Comparison of ENCODE assay signal across 25 cellular contexts in the genomic region with DNA sequence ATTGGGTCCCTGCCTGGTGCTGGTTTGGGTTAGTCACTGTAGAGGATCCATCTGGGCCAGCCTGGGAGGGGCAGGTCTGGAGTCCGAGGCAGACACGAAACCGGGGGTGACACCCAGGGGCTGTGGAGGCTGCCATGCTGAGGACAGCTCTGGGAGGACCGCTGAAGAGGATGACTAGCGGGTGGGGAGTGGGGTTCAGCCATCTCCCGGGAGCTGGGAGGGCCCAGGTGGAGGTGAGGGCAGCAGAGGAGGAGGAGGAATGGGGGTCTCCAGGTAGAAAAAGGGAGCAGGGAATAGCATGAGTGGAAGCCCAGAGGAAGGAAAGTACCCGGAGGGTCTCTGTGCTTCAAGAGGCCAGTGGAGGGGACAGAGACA. TPM values are rescaled to one million over a fixed set of nuclear protein-coding genes. Genes with fewer than 3 reads are reported as not detected.
A peak's percentile ranks its signal among the peaks of the same experiment; 100 is the strongest.
DNase-seq lines count a peak whose midpoint lies in the region; ATAC-seq and TF ChIP-seq lines count a peak whose summit lies in the region.
"Had no signal": no experiment of that assay in that cellular context is flagged by ENCODE, and none has a peak within 500 bp of the region (broad histone marks: within the 10 kb centered on the region; RNA-seq: fewer than 3 reads in every experiment).

No MANE protein-coding gene starts in this region.

- ATAC-seq in SK-N-SH treated with all-trans-retinoic acid at 6 μM for 48 hours (no peak), mucosa of descending colon (no peak), T-helper 17 cell (no peak)
- ATAC-seq: GM12878, GM23338, HCT116 had no signal

- no peak overlapping the region for H2AFZ ChIP-seq in SK-N-SH (ENCODE audit: low read depth)
- no peak overlapping the region for H2AFZ ChIP-seq in hepatocyte
- H2AFZ ChIP-seq: GM23338 had no signal

- H3K4me2 ChIP-seq in SK-N-SH, result no peak overlapping the region
- peak overlapping the region; percentile 85 for H3K4me2 ChIP-seq in hepatocyte
- H3K4me2 ChIP-seq: GM23338 had no signal

- 78% methylated on average over 7 of the region's 7 CpGs for WGBS in SK-N-SH (ENCODE audit: low lambda C conversion rate)
- 93% methylated on average over 7 of the region's 7 CpGs for WGBS in hepatocyte (ENCODE audit: low lambda C conversion rate, missing lambda C conversion rate)

- H3K79me2 ChIP-seq in SK-N-SH (ENCODE audit: insufficient read depth), result no peaks in the 10 kb centered on the region
- H3K79me2 ChIP-seq in hepatocyte, result peaks cover 22% of the 10 kb centered on the region

- H3K4me3 ChIP-seq in SK-N-SH (ENCODE audit: low read depth in 2 of 2, low read length in 1 of 2), result no peak overlapping the region
- no peak overlapping the region for H3K4me3 ChIP-seq in hepatocyte
- H3K4me3 ChIP-seq in mucosa of descending colon, result no peak overlapping the region
- H3K4me3 ChIP-seq in vagina, result peak overlapping the region in 1 of 2 donors; percentile 82
- H3K4me3 ChIP-seq: BLaER1 treated with 17β-estradiol and CSF1 and Interleukin-3, amounts not matched to agents 10 nM and 100 nM; GM12878; GM23338 had no signal

- H3K27me3 Mint-ChIP-seq in T-helper 17 cell, result peaks cover 60% of the 10 kb centered on the region

- H3K9me3 ChIP-seq in SK-N-SH (no peaks in the 10 kb centered on the region), hepatocyte (ENCODE audit: low read depth) (no peaks in the 10 kb centered on the region), mucosa of descending colon (peaks cover 5% of the 10 kb centered on the region), vagina (peaks cover 7% of the 10 kb centered on the region), T-helper 17 cell (ENCODE audit: control insufficient read depth, low read length, poor library complexity, severe bottlenecking) (no peaks in the 10 kb centered on the region)

- CTCF ChIA-PET in SK-N-SH (lab: Yijun Ruan, JAX), result interaction anchor here (1.2 to 1.6 kb wide), 2 partner anchors 37 to 71 kb away, joined by 3 to 4 read pairs; no protein-coding TSS in a partner anchor

- H3K27ac Mint-ChIP-seq in T-helper 17 cell, result no peak overlapping the region
- H3K27ac Mint-ChIP-seq: CD14-positive monocyte; CD4-positive, alpha-beta T cell; CD8-positive, alpha-beta memory T cell; GM23338; H9 had no signal

- DNase-seq in SK-N-SH (peak; percentile 28), hepatocyte (ENCODE audit: low spot score) (no peak), mucosa of descending colon (peak in 2 of 3 donors; percentile 14 to 39), vagina (ENCODE audit: extremely low spot score in 2 of 2) (no peak), islet precursor cell (no peak), T-helper 17 cell (no peak)
- DNase-seq in stimulated activated CD4-positive, alpha-beta T cell treated with anti-CD3 and anti-CD28 coated beads, Interleukin-15, amount 100 ng/mL, for 24 hours, result no peak
- DNase-seq: ACHN; AML-193; BE2C; CD4-positive, alpha-beta T cell; CD8-positive, alpha-beta memory T cell; DMS 273 treated with DMSO at 0.1 percent for 48 hours; DMS79; EL; GDM1; H9 had no signal

- no peak overlapping the region for H3K9ac ChIP-seq in SK-N-SH
- H3K9ac ChIP-seq: BLaER1 treated with 17β-estradiol and CSF1 and Interleukin-3, amounts not matched to agents 10 nM and 100 nM had no signal

- H3K4me1 Mint-ChIP-seq in T-helper 17 cell, result peaks cover 2% of the 10 kb centered on the region
- H3K4me1 Mint-ChIP-seq: CD14-positive monocyte, GM23338, H9 had no signal

- H3K36me3 Mint-ChIP-seq in T-helper 17 cell (ENCODE audit: low read depth), result peaks cover 2% of the 10 kb centered on the region
- H3K36me3 Mint-ChIP-seq: CD8-positive, alpha-beta memory T cell had no signal

- H3K9me2 ChIP-seq in SK-N-SH, result no peaks in the 10 kb centered on the region
- H3K9me2 ChIP-seq in hepatocyte (replicated peaks; ENCODE audit: insufficient read depth), result no peaks in the 10 kb centered on the region

- no peak for TF ChIP-seq RAD21 in SK-N-SH (IDR thresholded peaks at IDR 0.05; ENCODE audit: low read length)

- H4K20me1 ChIP-seq in SK-N-SH (ENCODE audit: insufficient read depth), result no peaks in the 10 kb centered on the region
- no peaks in the 10 kb centered on the region for H4K20me1 ChIP-seq in hepatocyte (ENCODE audit: insufficient read depth, poor library complexity, severe bottlenecking)

- no peaks in the 10 kb centered on the region for H3K27me3 ChIP-seq in SK-N-SH (ENCODE audit: insufficient read depth)
- peaks cover 14% of the 10 kb centered on the region for H3K27me3 ChIP-seq in hepatocyte
- H3K27me3 ChIP-seq in vagina, result no peaks in the 10 kb centered on the region

- no peak for TF ChIP-seq CTCF in SK-N-SH (IDR thresholded peaks at IDR 0.05)
- TF ChIP-seq CTCF in hepatocyte (IDR thresholded peaks at IDR 0.05; ENCODE audit: poor library complexity), result no peak
- no peak for TF ChIP-seq CTCF in mucosa of descending colon (IDR thresholded peaks at IDR 0.05)
- TF ChIP-seq CTCF in vagina (IDR thresholded peaks at IDR 0.05), result no peak

- TF ChIP-seq POLR2A in vagina (IDR thresholded peaks at IDR 0.05), result no peak

- no peak for TF ChIP-seq EP300 in SK-N-SH (IDR thresholded peaks at IDR 0.05; ENCODE audit: borderline replicate concordance in 1 of 2, low read depth in 1 of 2, low read length in 1 of 2)

- H3K36me3 ChIP-seq in SK-N-SH (replicated peaks in 1 of 2; ENCODE audit: control insufficient read depth in 1 of 2, insufficient read depth in 2 of 2, low read length in 1 of 2), result no peaks in the 10 kb centered on the region
- no peaks in the 10 kb centered on the region for H3K36me3 ChIP-seq in hepatocyte (replicated peaks; ENCODE audit: insufficient read depth, low read depth)
- no peaks in the 10 kb centered on the region for H3K36me3 ChIP-seq in mucosa of descending colon (ENCODE audit: low read depth)
- no peaks in the 10 kb centered on the region for H3K36me3 ChIP-seq in vagina
- H3K36me3 ChIP-seq: BE2C; BLaER1 treated with 17β-estradiol and CSF1 and Interleukin-3, amounts not matched to agents 10 nM and 100 nM had no signal

- POLR2A ChIA-PET in SK-N-SH (lab: Yijun Ruan, JAX), result no interaction called here

- H3K27ac ChIP-seq in SK-N-SH (ENCODE audit: low read depth in 2 of 2, low read length in 1 of 2) (no peak overlapping the region), hepatocyte (peak overlapping the region; percentile 92), vagina (peak overlapping the region; percentile 90)
- H3K27ac ChIP-seq: 22Rv1; BLaER1 treated with 17β-estradiol and CSF1 and Interleukin-3, amounts not matched to agents 10 nM and 100 nM had no signal

- H3K4me1 ChIP-seq in SK-N-SH (ENCODE audit: control insufficient read depth in 1 of 2, insufficient read depth in 2 of 2, low read depth in 1 of 2, low read length in 1 of 2), result peaks cover 0 to 30% of the 10 kb centered on the region in 2 experiments; a peak in 1 of 4 replicates
- peaks cover 22% of the 10 kb centered on the region for H3K4me1 ChIP-seq in hepatocyte (ENCODE audit: insufficient read depth)
- peaks cover 19% of the 10 kb centered on the region for H3K4me1 ChIP-seq in mucosa of descending colon (ENCODE audit: low read depth)
- peaks cover 29% of the 10 kb centered on the region for H3K4me1 ChIP-seq in vagina
- H3K4me1 ChIP-seq: BE2C had no signal

- H3K4me3 Mint-ChIP-seq in T-helper 17 cell, result no peak overlapping the region
- H3K4me3 Mint-ChIP-seq: CD14-positive monocyte; CD4-positive, alpha-beta T cell; CD8-positive, alpha-beta memory T cell; GM23338; H9 had no signal

- intact Hi-C loops in mucosa of descending colon (cut with DNase I, micrococcal nuclease), result no loop called here
- intact Hi-C loops in vagina (cut with DNase I), result no loop called here

- H3F3A ChIP-seq in SK-N-SH (replicated peaks; ENCODE audit: insufficient read depth), result no peaks in the 10 kb centered on the region

TF ChIP-seq in SK-N-SH, 30 proteins besides CTCF, POLR2A, EP300 and RAD21 (continues in another document):
- TF ChIP-seq, protein P1, sequence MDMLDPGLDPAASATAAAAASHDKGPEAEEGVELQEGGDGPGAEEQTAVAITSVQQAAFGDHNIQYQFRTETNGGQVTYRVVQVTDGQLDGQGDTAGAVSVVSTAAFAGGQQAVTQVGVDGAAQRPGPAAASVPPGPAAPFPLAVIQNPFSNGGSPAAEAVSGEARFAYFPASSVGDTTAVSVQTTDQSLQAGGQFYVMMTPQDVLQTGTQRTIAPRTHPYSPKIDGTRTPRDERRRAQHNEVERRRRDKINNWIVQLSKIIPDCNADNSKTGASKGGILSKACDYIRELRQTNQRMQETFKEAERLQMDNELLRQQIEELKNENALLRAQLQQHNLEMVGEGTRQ (IDR thresholded peaks at IDR 0.05; ENCODE audit: borderline replicate concordance, low read depth, low read length), result no peak
- TF ChIP-seq GATA2 (CRISPR knock-in tag; IDR thresholded peaks at IDR 0.05), result no peak
- TF ChIP-seq CHD2 (IDR thresholded peaks at IDR 0.05; ENCODE audit: low read length, partially characterized antibody), result no peak
- no peak for TF ChIP-seq JUND (IDR thresholded peaks at IDR 0.05)
- TF ChIP-seq RCOR1 (IDR thresholded peaks at IDR 0.05; ENCODE audit: low read length), result no peak
- TF ChIP-seq FOSL2 (IDR thresholded peaks at IDR 0.05; ENCODE audit: borderline replicate concordance, low read depth), result no peak
- TF ChIP-seq NFIC (IDR thresholded peaks at IDR 0.05; ENCODE audit: borderline replicate concordance), result no peak
- no peak for TF ChIP-seq GABPA (IDR thresholded peaks at IDR 0.05; ENCODE audit: low read depth)

TF ChIP-seq in SK-N-SH treated with all-trans-retinoic acid at 6 μM for 48 hours, 23 proteins besides CTCF, POLR2A, EP300 and RAD21:
- TF ChIP-seq RARB (CRISPR knock-in tag; IDR thresholded peaks at IDR 0.05), result no peak

RNA-seq across cellular contexts. Expression of gene DIO3, which starts 4.0 kb away (rescaled TPM):
- polyA plus RNA-seq in SK-N-SH (2012; rRNA removed) (0.03 TPM in 1 of 2 replicates, not detected in the other), hepatocyte (18.4 and 27.6 TPM in 2 replicates)
- 0.01 TPM in 2 replicates for polyA plus RNA-seq in SK-N-SH (2012; cell fraction: cytosol; rRNA removed)
- polyA plus RNA-seq in SK-N-SH (2012; cell fraction: nucleus; rRNA removed), result not detected in 2 replicates
- total RNA-seq in hepatocyte (51.1 and 51.3 TPM in 2 replicates), mucosa of descending colon (1 to 10 TPM; 1.8 to 2.5 (median 1.9) TPM), vagina (52.1 TPM), T-helper 17 cell (not detected)
- total RNA-seq: CD4-positive, alpha-beta T cell; CD8-positive, alpha-beta memory T cell; GM12878; H4; H9 had no signal
- polyA plus RNA-seq: CD14-positive monocyte; CD8-positive, alpha-beta memory T cell; GM12878 had no signal

Comparison
In these comparisons a context has a peak if more than half of its experiments do, and no peak if none do; other contexts are left out.
1. DNase-seq: peak in SK-N-SH (single experiment) and mucosa of descending colon (2 of 3); none in hepatocyte (single experiment), vagina (0 of 2), stimulated activated CD4-positive, alpha-beta T cell treated with anti-CD3 and anti-CD28 coated beads, Interleukin-15, amount 100 ng/mL, for 24 hours (single experiment), islet precursor cell (single experiment) and T-helper 17 cell (0 of 3).
2. H3K27ac ChIP-seq: peak in hepatocyte (single experiment) and vagina (single experiment); none in SK-N-SH (0 of 2).
3. RNA of gene DIO3, which starts 4.0 kb away (total RNA-seq): 52.1 TPM in vagina (single experiment) and 51.1 to 51.3 TPM in hepatocyte; 1.8 to 2.5 TPM in mucosa of descending colon and not detected in T-helper 17 cell; every median in the first group is over 10 times any median in the second.